ENCODE assay signal across 16 cellular contexts in the genomic region with DNA sequence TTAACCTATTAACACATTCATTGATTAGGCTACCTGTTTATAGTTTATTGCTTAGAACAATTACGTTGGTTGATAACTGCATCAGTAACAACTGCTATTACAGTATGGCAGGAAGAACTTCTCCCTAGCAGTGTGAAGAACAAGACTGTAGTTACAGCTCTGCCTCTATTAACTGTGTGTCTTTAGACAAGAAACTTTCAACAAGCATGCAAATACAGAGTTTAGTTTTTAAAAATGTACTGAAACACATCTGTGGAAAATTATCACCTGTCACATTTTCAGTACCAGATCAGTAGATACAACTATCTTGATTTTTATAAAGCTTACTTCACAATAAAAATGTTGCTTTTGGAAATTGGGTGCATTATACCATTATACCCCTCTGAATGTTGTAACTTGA. TPM values are rescaled to one million over a fixed set of nuclear protein-coding genes. Genes with fewer than 3 reads are reported as not detected.
DNase-seq lines count a peak whose midpoint lies in the region; ATAC-seq and TF ChIP-seq lines count a peak whose summit lies in the region.
"Had no signal": no experiment of that assay in that cellular context is flagged by ENCODE, and none has a peak within 500 bp of the region (broad histone marks: within the 10 kb centered on the region; RNA-seq: fewer than 3 reads in every experiment).

No MANE protein-coding gene starts in this region.

- H3K4me1 ChIP-seq in left ventricle myocardium inferior (peaks cover 66% of the 10 kb centered on the region), aorta (ENCODE audit: control insufficient read depth in 1 of 2, insufficient read depth in 2 of 2, low read length in 2 of 2) (peaks cover 0 to 10% of the 10 kb centered on the region in 2 donors)
- H3K4me1 ChIP-seq: SJCRH30, uterus had no signal

- DNase-seq in HK-2 (ENCODE audit: unreplicated experiment) (no peak), left ventricle myocardium inferior (no peak), aorta (no peak)
- no peak for DNase-seq in activated CD4-positive, CD25-positive, alpha-beta regulatory T cell (lab: John Stamatoyannopoulos, UW)
- DNase-seq: activated CD8-positive, alpha-beta memory T cell treated with anti-CD3 and anti-CD28 coated beads, Interleukin-2, amount 50 U/mL, for 48 hours; IMR-90; mesendoderm; NCI-H1694 treated with DMSO at 0.1 percent for 48 hours; SJCRH30; uterus had no signal

- H3K27me3 ChIP-seq in left ventricle myocardium inferior (ENCODE audit: low read depth) = no peaks in the 10 kb centered on the region
- no peaks in the 10 kb centered on the region for H3K27me3 ChIP-seq in aorta (ENCODE audit: control insufficient read depth in 1 of 2, insufficient read depth in 2 of 2, low read length in 1 of 2)
- H3K27me3 ChIP-seq: SJCRH30, uterus had no signal

- H3K9me3 ChIP-seq in left ventricle myocardium inferior (replicated peaks) (no peaks in the 10 kb centered on the region), aorta (ENCODE audit: control insufficient read depth, low read length) (no peaks in the 10 kb centered on the region)
- H3K9me3 ChIP-seq: HAP-1, SJCRH30, uterus had no signal

- H3K36me3 ChIP-seq in left ventricle myocardium inferior (no peaks in the 10 kb centered on the region), aorta (ENCODE audit: control insufficient read depth in 1 of 2, insufficient read depth in 2 of 2, low read length in 1 of 2) (no peaks in the 10 kb centered on the region)
- H3K36me3 ChIP-seq: HAP-1, SJCRH30, uterus had no signal

- intact Hi-C loops in left ventricle myocardium inferior (cut with micrococcal nuclease) = no loop called here
- intact Hi-C loops in aorta (cut with DNase I) = loop anchor here in 1 of 2 donors (5.0 kb wide), 1 partner anchor 37 kb away; no protein-coding TSS in a partner anchor

- ATAC-seq in GM18498 (IDR thresholded peaks at IDR 0.05; ENCODE audit: unreplicated experiment) (peak; percentile 80), GM21367 (IDR thresholded peaks at IDR 0.05; ENCODE audit: unreplicated experiment) (peak; percentile 54), HG02840 (IDR thresholded peaks at IDR 0.05; ENCODE audit: low FRiP score, unreplicated experiment) (peak; percentile 67), HG03558 (IDR thresholded peaks at IDR 0.05; ENCODE audit: extremely low read depth, unreplicated experiment) (peak; percentile 59), aorta (ENCODE audit: low FRiP score) (no peak)

- WGBS in aorta, 2 donors = 80 to 83% methylated on average over 1 of the region's 1 CpG

- TF ChIP-seq CTCF in left ventricle myocardium inferior (IDR thresholded peaks at IDR 0.05; ENCODE audit: borderline replicate concordance) = no peak

- H3K27ac ChIP-seq in left ventricle myocardium inferior (replicated peaks) = no peak overlapping the region
- no peak overlapping the region for H3K27ac ChIP-seq in aorta (ENCODE audit: low read depth in 1 of 2, low read length in 2 of 2)
- H3K27ac ChIP-seq: coronary artery, SJCRH30, uterus had no signal

- no peak overlapping the region for H3K4me3 ChIP-seq in left ventricle myocardium inferior
- no peak overlapping the region for H3K4me3 ChIP-seq in aorta (ENCODE audit: low read length in 2 of 2)
- H3K4me3 ChIP-seq: coronary artery, HAP-1, SJCRH30, uterus had no signal

RNA-seq across cellular contexts. Expression of gene ELL2, which starts 22.2 kb away (rescaled TPM):
- total RNA-seq in left ventricle myocardium inferior (21.0 TPM), aorta (100 to 1,000 TPM; 107 to 207 TPM)
- 10 to 100 TPM; 36.6 to 48.3 TPM for polyA plus RNA-seq in aorta
